ENCODE assay signal across 8 cellular contexts in the genomic region with DNA sequence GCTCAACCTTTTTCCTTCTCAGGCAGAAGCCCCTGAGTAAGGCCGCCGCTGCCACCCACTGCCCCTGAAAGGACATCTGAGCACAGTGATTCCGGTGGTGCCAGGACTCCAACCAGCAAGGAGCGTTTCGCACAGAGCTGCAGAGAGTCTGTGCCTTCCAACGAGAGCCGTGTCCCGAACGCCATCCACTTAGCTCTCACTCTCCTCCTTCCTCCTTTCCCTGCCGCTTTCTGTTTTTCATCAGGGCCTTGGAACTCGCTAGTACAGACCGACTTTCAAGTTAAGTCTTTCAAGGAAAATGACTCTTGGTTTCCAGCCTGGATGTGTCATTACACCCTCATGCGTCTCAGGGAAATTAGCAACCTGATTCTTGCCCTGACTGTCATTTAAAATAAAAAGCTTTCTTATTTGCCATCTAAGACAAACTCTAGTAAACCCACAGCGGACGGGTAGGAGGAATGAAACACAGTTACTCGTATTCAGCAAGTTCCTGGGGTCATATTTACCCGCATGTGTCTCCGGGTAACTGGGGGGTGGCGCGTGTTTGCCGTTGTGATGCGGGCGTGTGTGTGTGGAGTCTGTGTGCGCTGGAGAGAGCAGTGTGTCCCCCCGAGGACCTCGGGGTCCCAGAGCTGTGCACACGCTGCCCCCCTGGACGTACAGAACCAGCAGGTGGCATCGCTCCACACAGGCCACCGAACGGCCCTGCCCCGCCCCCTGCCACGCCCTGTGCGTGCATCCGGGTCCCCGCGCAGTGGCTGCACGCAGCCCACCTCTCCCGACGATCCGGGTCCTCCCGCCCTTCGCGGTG. TPM values are rescaled to one million over a fixed set of nuclear protein-coding genes. Genes with fewer than 3 reads are reported as not detected.
DNase-seq lines count a peak whose midpoint lies in the region; ATAC-seq and TF ChIP-seq lines count a peak whose summit lies in the region.

No MANE protein-coding gene starts in this region.

- no peaks in the 10 kb centered on the region for H3K36me3 ChIP-seq in iPS DF 6.9 (ENCODE audit: control insufficient read depth, insufficient read depth, low read length)
- H3K36me3 ChIP-seq in SJCRH30: no peaks in the 10 kb centered on the region

- H3K4me1 ChIP-seq in iPS DF 6.9 (ENCODE audit: control insufficient read depth, insufficient read depth, low read length) (no peaks in the 10 kb centered on the region), SJCRH30 (no peaks in the 10 kb centered on the region)

- H3K4me3 ChIP-seq in iPS DF 6.9 (ENCODE audit: low read length) (peak overlapping the region; percentile 2; the same call in 1 of the 2 replicates), SJCRH30 (no peak overlapping the region)

- TF ChIP-seq CTCF in CD14-positive monocyte (IDR thresholded peaks at IDR 0.05): peak; percentile 29

- H3K9me3 ChIP-seq in iPS DF 6.9 (ENCODE audit: control insufficient read depth, insufficient read depth, low read length): no peaks in the 10 kb centered on the region
- H3K9me3 ChIP-seq in SJCRH30 (replicated peaks): no peaks in the 10 kb centered on the region

- peaks cover 16% of the 10 kb centered on the region for H3K4me1 Mint-ChIP-seq in CD14-positive monocyte

- DNase-seq in CD14-positive monocyte (ENCODE audit: low spot score): no peak
- DNase-seq in H4 (ENCODE audit: low spot score): peak; percentile 39
- peak; percentile 12 for DNase-seq in SKM-1 (lab: John Stamatoyannopoulos, UW; ENCODE audit: unreplicated experiment)
- peak; percentile 38 for DNase-seq in amniotic epithelial cell (ENCODE audit: low read depth)
- no peak for DNase-seq in iPS DF 6.9 (ENCODE audit: low read depth, low spot score)
- DNase-seq in stimulated activated CD4-positive, alpha-beta T cell treated with anti-CD3 and anti-CD28 coated beads, Interleukin-15, amount 100 ng/mL, for 24 hours: peak; percentile 69
- no peak for DNase-seq in SJCRH30

- H3K27me3 ChIP-seq in iPS DF 6.9 (ENCODE audit: control insufficient read depth, insufficient read depth, low read length) (no peaks in the 10 kb centered on the region), SJCRH30 (no peaks in the 10 kb centered on the region)

- ATAC-seq in HG02571 (IDR thresholded peaks at IDR 0.05; ENCODE audit: unreplicated experiment): no peak

- H3K27ac ChIP-seq in iPS DF 6.9 (ENCODE audit: low read length) (no peak overlapping the region), SJCRH30 (no peak overlapping the region)

- no peak overlapping the region for H3K27ac Mint-ChIP-seq in CD14-positive monocyte

- H3K36me3 Mint-ChIP-seq in CD14-positive monocyte: no peaks in the 10 kb centered on the region

- no CpG with 5 or more reads among the region's 44 CpGs for WGBS in iPS DF 6.9 (ENCODE audit: insufficient coverage, insufficient read length)

- peaks cover 6 to 23% (median 13%) of the 10 kb centered on the region in 3 donors for H3K27me3 Mint-ChIP-seq in CD14-positive monocyte (ENCODE audit: low read depth in 3 of 3)

- H3K9me3 Mint-ChIP-seq in CD14-positive monocyte: peaks cover 0 to 7% (median 0%) of the 10 kb centered on the region in 7 donors

- H3K4me3 Mint-ChIP-seq in CD14-positive monocyte: peak overlapping the region; percentile 86 to 94

- intact Hi-C loops in CD14-positive monocyte (cut with micrococcal nuclease): no loop called here

RNA-seq across cellular contexts. Expression of gene ALDH1A3, which starts 30.4 kb away (rescaled TPM):
- polyA plus RNA-seq in CD14-positive monocyte: not detected
- total RNA-seq in H4 (2014; rRNA removed; shearing (Covaris generic)): 54.3 and 57.9 TPM in 2 replicates
- 148 and 154 TPM in 2 replicates for total RNA-seq in SJCRH30 (2014; rRNA removed; shearing (Covaris generic))

Comparison
In these comparisons a context has a peak if more than half of its experiments do, and no peak if none do; other contexts are left out.
1. DNase-seq: peak in H4 (single experiment), SKM-1 (single experiment), amniotic epithelial cell (single experiment) and stimulated activated CD4-positive, alpha-beta T cell treated with anti-CD3 and anti-CD28 coated beads, Interleukin-15, amount 100 ng/mL, for 24 hours (single experiment); none in CD14-positive monocyte (single experiment), iPS DF 6.9 (single experiment) and SJCRH30 (0 of 2).